Comparison of ENCODE assay signal across 17 cellular contexts in genomic region chr2:217842038-217842437, GRCh38.
A peak's percentile ranks its signal among the peaks of the same experiment; 100 is the strongest.
DNase-seq lines count a peak whose midpoint lies in the region; ATAC-seq and TF ChIP-seq lines count a peak whose summit lies in the region.
"Had no signal": no experiment of that assay in that cellular context is flagged by ENCODE, and none has a peak within 500 bp of the region (broad histone marks: within the 10 kb centered on the region; RNA-seq: fewer than 3 reads in every experiment).

No MANE protein-coding gene starts in this region.

- DNase-seq in left ventricle myocardium inferior (no peak), left ventricle myocardium superior (no peak), lung (ENCODE audit: low spot score) (no peak), spleen (no peak), SKM-1 treated with dmso at 0.1 percent for 144 hours (lab: John Stamatoyannopoulos, UW; ENCODE audit: unreplicated experiment) (no peak), endothelial cell (ENCODE audit: low spot score) (no peak), retina (no peak)
- DNase-seq: C1 segment of cervical spinal cord, Caco-2, H9, Karpas-422, NCI-H1105 treated with DMSO at 0.1 percent for 48 hours, NCI-H187 treated with DMSO at 0.1 percent for 48 hours, NCI-H2171, NCI-H446 treated with DMSO at 0.1 percent for 48 hours, NCI-H82 had no signal

- no peak for ATAC-seq in left ventricle myocardium superior
- no peak for ATAC-seq in lung (ENCODE audit: insufficient read depth, low FRiP score)
- no peak for ATAC-seq in GM18519 (IDR thresholded peaks at IDR 0.05; ENCODE audit: low FRiP score, unreplicated experiment)

- H3K9me3 ChIP-seq in left ventricle myocardium inferior (replicated peaks) (peaks cover 15% of the 10 kb centered on the region), lung (ENCODE audit: control insufficient read depth in 2 of 2, insufficient read depth in 1 of 2, low read length in 1 of 2) (no peaks in the 10 kb centered on the region), spleen (peaks cover 0 to 19% (median 12%) of the 10 kb centered on the region in 8 donors)

- H3K4me1 ChIP-seq in left ventricle myocardium inferior (peaks cover 99% of the 10 kb centered on the region), lung (ENCODE audit: control insufficient read depth in 2 of 2, insufficient read depth in 2 of 2, low read length in 2 of 2) (peaks cover 42 to 46% of the 10 kb centered on the region in 2 donors), spleen (peaks cover 0 to 96% (median 25%) of the 10 kb centered on the region in 6 donors)
- H3K4me1 ChIP-seq: Caco-2 had no signal

- H3K27ac ChIP-seq in left ventricle myocardium inferior (replicated peaks) (peak overlapping the region; percentile 95), lung (ENCODE audit: low read depth in 1 of 2, low read length in 1 of 2) (peak overlapping the region; percentile 30 to 71), spleen (peak overlapping the region in 7 of 8 donors; percentile 4 to 64 (median 44))

- H3K4me1 Mint-ChIP-seq in endothelial cell (ENCODE audit: unreplicated experiment) = no peaks in the 10 kb centered on the region

- 83 to 93% methylated on average over 3 of the region's 3 CpGs for WGBS in lung, 2 donors
- 81 to 93% (median 83%) methylated on average over 3 of the region's 3 CpGs for WGBS in spleen, 5 donors

- H3K27me3 ChIP-seq in left ventricle myocardium inferior (ENCODE audit: low read depth) = no peaks in the 10 kb centered on the region
- no peaks in the 10 kb centered on the region for H3K27me3 ChIP-seq in lung (ENCODE audit: control insufficient read depth, insufficient read depth)
- no peaks in the 10 kb centered on the region for H3K27me3 ChIP-seq in spleen (replicated peaks in 1 of 7)

- peaks cover under 1% of the 10 kb centered on the region for H3K27me3 Mint-ChIP-seq in endothelial cell (ENCODE audit: unreplicated experiment)

- H3K4me3 ChIP-seq in left ventricle myocardium inferior = no peak overlapping the region
- H3K4me3 ChIP-seq in lung = no peak overlapping the region
- H3K4me3 ChIP-seq in spleen = no peak overlapping the region

- TF ChIP-seq CTCF in left ventricle myocardium inferior (IDR thresholded peaks at IDR 0.05; ENCODE audit: borderline replicate concordance) (no peak), lung (IDR thresholded peaks at IDR 0.05; ENCODE audit: control extremely low read depth, extremely low read depth) (no peak), spleen (IDR thresholded peaks at IDR 0.05 in 8 of 11, conservative IDR thresholded peaks at IDR 0.05 in 3 of 11) (no peak), endothelial cell (IDR thresholded peaks at IDR 0.05; ENCODE audit: unreplicated experiment) (no peak)

- H3K4me3 Mint-ChIP-seq in endothelial cell (ENCODE audit: unreplicated experiment) = no peak overlapping the region
- H3K4me3 Mint-ChIP-seq: H9 had no signal

- H3K36me3 Mint-ChIP-seq in endothelial cell (ENCODE audit: low read depth, unreplicated experiment) = peaks cover 11% of the 10 kb centered on the region

- H3K36me3 ChIP-seq in left ventricle myocardium inferior (peaks cover 48% of the 10 kb centered on the region), lung (ENCODE audit: control insufficient read depth in 2 of 2, insufficient read depth in 2 of 2, low read length in 2 of 2) (peaks cover 16 to 37% of the 10 kb centered on the region in 2 donors), spleen (peaks cover 0 to 75% (median 12%) of the 10 kb centered on the region in 6 donors)

- no peaks in the 10 kb centered on the region for H3K9me3 Mint-ChIP-seq in endothelial cell (ENCODE audit: unreplicated experiment)
- H3K9me3 Mint-ChIP-seq: H9 had no signal

- intact Hi-C loops in left ventricle myocardium inferior (cut with micrococcal nuclease) (no loop called here), left ventricle myocardium superior (cut with micrococcal nuclease) (no loop called here), spleen (cut with DNase I; ENCODE audit: low total_unique reads) (no loop called here)

- no peak overlapping the region for H3K27ac Mint-ChIP-seq in endothelial cell (ENCODE audit: unreplicated experiment)
- H3K27ac Mint-ChIP-seq: H9 had no signal

- TF ChIP-seq POLR2A in spleen (IDR thresholded peaks at IDR 0.05) = no peak

Comparison
In these comparisons a context has a peak if more than half of its experiments do, and no peak if none do; other contexts are left out.
1. H3K27ac ChIP-seq: peak in every context shown above with its lines; median percentile 95 in left ventricle myocardium inferior; 50 in lung; 44 in spleen.